ENCODE assay signal across 1 cellular context in the genomic region with DNA sequence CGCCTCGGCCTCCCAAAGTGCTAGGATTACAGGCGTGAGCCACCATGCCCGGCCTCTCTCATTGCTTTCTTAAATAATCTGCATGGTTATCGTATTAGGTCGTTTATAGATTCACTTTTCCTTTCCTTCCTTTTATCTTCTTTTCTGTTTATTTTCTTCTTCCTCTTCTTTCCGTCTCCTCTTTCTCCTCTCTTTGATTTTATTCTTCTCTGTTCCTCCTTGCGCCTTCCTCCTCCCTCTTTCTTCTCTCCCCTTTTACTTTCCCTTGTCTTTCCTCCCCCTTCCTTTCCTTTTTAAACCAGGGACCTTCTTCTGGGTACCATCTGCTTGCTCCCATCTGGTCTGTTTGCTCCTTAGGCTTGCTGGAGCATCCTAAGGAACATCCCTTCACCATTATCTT.
TF ChIP-seq lines count a peak whose summit lies in the region.

No MANE protein-coding gene starts in this region.

TF ChIP-seq in GM23338, 12 proteins besides CTCF, POLR2A, EP300 and RAD21:
- TF ChIP-seq, protein P1, sequence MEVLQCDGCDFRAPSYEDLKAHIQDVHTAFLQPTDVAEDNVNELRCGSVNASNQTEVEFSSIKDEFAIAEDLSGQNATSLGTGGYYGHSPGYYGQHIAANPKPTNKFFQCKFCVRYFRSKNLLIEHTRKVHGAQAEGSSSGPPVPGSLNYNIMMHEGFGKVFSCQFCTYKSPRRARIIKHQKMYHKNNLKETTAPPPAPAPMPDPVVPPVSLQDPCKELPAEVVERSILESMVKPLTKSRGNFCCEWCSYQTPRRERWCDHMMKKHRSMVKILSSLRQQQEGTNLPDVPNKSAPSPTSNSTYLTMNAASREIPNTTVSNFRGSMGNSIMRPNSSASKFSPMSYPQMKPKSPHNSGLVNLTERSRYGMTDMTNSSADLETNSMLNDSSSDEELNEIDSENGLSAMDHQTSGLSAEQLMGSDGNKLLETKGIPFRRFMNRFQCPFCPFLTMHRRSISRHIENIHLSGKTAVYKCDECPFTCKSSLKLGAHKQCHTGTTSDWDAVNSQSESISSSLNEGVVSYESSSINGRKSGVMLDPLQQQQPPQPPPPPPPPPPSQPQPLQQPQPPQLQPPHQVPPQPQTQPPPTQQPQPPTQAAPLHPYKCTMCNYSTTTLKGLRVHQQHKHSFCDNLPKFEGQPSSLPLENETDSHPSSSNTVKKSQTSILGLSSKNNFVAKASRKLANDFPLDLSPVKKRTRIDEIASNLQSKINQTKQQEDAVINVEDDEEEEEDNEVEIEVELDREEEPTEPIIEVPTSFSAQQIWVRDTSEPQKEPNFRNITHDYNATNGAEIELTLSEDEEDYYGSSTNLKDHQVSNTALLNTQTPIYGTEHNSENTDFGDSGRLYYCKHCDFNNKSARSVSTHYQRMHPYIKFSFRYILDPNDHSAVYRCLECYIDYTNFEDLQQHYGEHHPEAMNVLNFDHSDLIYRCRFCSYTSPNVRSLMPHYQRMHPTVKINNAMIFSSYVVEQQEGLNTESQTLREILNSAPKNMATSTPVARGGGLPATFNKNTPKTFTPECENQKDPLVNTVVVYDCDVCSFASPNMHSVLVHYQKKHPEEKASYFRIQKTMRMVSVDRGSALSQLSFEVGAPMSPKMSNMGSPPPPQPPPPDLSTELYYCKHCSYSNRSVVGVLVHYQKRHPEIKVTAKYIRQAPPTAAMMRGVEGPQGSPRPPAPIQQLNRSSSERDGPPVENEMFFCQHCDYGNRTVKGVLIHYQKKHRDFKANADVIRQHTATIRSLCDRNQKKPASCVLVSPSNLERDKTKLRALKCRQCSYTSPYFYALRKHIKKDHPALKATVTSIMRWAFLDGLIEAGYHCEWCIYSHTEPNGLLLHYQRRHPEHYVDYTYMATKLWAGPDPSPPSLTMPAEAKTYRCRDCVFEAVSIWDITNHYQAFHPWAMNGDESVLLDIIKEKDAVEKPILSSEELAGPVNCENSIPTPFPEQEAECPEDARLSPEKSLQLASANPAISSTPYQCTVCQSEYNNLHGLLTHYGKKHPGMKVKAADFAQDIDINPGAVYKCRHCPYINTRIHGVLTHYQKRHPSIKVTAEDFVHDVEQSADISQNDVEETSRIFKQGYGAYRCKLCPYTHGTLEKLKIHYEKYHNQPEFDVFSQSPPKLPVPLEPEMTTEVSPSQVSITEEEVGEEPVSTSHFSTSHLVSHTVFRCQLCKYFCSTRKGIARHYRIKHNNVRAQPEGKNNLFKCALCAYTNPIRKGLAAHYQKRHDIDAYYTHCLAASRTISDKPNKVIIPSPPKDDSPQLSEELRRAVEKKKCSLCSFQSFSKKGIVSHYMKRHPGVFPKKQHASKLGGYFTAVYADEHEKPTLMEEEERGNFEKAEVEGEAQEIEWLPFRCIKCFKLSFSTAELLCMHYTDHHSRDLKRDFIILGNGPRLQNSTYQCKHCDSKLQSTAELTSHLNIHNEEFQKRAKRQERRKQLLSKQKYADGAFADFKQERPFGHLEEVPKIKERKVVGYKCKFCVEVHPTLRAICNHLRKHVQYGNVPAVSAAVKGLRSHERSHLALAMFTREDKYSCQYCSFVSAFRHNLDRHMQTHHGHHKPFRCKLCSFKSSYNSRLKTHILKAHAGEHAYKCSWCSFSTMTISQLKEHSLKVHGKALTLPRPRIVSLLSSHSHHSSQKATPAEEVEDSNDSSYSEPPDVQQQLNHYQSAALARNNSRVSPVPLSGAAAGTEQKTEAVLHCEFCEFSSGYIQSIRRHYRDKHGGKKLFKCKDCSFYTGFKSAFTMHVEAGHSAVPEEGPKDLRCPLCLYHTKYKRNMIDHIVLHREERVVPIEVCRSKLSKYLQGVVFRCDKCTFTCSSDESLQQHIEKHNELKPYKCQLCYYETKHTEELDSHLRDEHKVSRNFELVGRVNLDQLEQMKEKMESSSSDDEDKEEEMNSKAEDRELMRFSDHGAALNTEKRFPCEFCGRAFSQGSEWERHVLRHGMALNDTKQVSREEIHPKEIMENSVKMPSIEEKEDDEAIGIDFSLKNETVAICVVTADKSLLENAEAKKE (CRISPR knock-in tag; IDR thresholded peaks at IDR 0.05): no peak
- no peak for TF ChIP-seq STAT1 (IDR thresholded peaks at IDR 0.05; ENCODE audit: unreplicated experiment)
- TF ChIP-seq NANOG (IDR thresholded peaks at IDR 0.05; ENCODE audit: borderline replicate concordance): no peak
TF ChIP-seq in GM23338: peak in this region for 0.
